ENCODE assay signal across 8 cellular contexts in genomic region chr12:51392556-51393237, GRCh38. TPM values are rescaled to one million over a fixed set of nuclear protein-coding genes. Genes with fewer than 3 reads are reported as not detected.
DNase-seq lines count a peak whose midpoint lies in the region; ATAC-seq and TF ChIP-seq lines count a peak whose summit lies in the region.

No MANE protein-coding gene starts in this region.

- H3K36me3 ChIP-seq in tibial artery, result no peaks in the 10 kb centered on the region

- DNase-seq in NCI-H510A treated with DMSO at 0.1 percent for 48 hours (lab: John Stamatoyannopoulos, UW), result peak; percentile 35
- no peak for DNase-seq in NCI-H510A (lab: John Stamatoyannopoulos, UW)
- peak; percentile 57 for DNase-seq in activated naive CD4-positive, alpha-beta T cell treated with anti-CD3 and anti-CD28 coated beads for 36 hours
- DNase-seq in iPS-NIHi11 (ENCODE audit: low spot score), result peak; percentile 62
- DNase-seq in tibial artery, result no peak
- no peak for DNase-seq in GDM1 (lab: John Stamatoyannopoulos, UW)

- peaks cover 0 to 28% (median 14%) of the 10 kb centered on the region in 4 donors for H3K4me1 ChIP-seq in tibial artery

- no peaks in the 10 kb centered on the region for H3K9me3 ChIP-seq in tibial artery

- no peak overlapping the region for H3K27ac ChIP-seq in tibial artery

- ATAC-seq in HG02981 (IDR thresholded peaks at IDR 0.05; ENCODE audit: unreplicated experiment) (peak; percentile 31), HG02884 (IDR thresholded peaks at IDR 0.05; ENCODE audit: unreplicated experiment) (no peak)

- peak overlapping the region; percentile 51 to 56 for H3K4me3 ChIP-seq in tibial artery

- TF ChIP-seq CTCF in tibial artery (IDR thresholded peaks at IDR 0.05), result no peak

- peak overlapping the region; percentile 74 for H3K27ac Mint-ChIP-seq in activated naive CD4-positive, alpha-beta T cell treated with anti-CD3 and anti-CD28 coated beads for 36 hours

- H3K27me3 ChIP-seq in tibial artery, result peaks cover 0 to 25% of the 10 kb centered on the region in 2 donors

- CTCF ChIA-PET in activated naive CD4-positive, alpha-beta T cell treated with anti-CD3 and anti-CD28 coated beads for 36 hours (lab: Charles Lee), result no interaction called here

- H3K4me1 Mint-ChIP-seq in activated naive CD4-positive, alpha-beta T cell treated with anti-CD3 and anti-CD28 coated beads for 36 hours (ENCODE audit: low read depth), result peaks cover 68% of the 10 kb centered on the region

- intact Hi-C loops in activated naive CD4-positive, alpha-beta T cell treated with anti-CD3 and anti-CD28 coated beads for 36 hours (cut with micrococcal nuclease), result loop anchor here (1.0 to 10.0 kb wide), 2 partner anchors 23 to 432 kb away; no protein-coding TSS in a partner anchor
- intact Hi-C loops in tibial artery (cut with DNase I; ENCODE audit: low total_unique reads), result no loop called here

- no peaks in the 10 kb centered on the region for H3K27me3 Mint-ChIP-seq in activated naive CD4-positive, alpha-beta T cell treated with anti-CD3 and anti-CD28 coated beads for 36 hours (ENCODE audit: low read depth)

- H3K9me3 Mint-ChIP-seq in activated naive CD4-positive, alpha-beta T cell treated with anti-CD3 and anti-CD28 coated beads for 36 hours, result no peaks in the 10 kb centered on the region

- H3K4me3 Mint-ChIP-seq in activated naive CD4-positive, alpha-beta T cell treated with anti-CD3 and anti-CD28 coated beads for 36 hours, result peak overlapping the region; percentile 75

- no peaks in the 10 kb centered on the region for H3K36me3 Mint-ChIP-seq in activated naive CD4-positive, alpha-beta T cell treated with anti-CD3 and anti-CD28 coated beads for 36 hours (ENCODE audit: low read depth)

RNA-seq across cellular contexts. Expression of gene GALNT6, which starts 1.5 kb away (rescaled TPM):
- 1 to 10 TPM; 5.1 to 5.4 TPM for total RNA-seq in activated naive CD4-positive, alpha-beta T cell treated with anti-CD3 and anti-CD28 coated beads for 36 hours

RNA-seq across cellular contexts. Expression of gene SLC4A8, which starts 31.9 kb away (rescaled TPM):
- total RNA-seq in activated naive CD4-positive, alpha-beta T cell treated with anti-CD3 and anti-CD28 coated beads for 36 hours, result 1 to 10 TPM in 1 of 2 experiments, under 1 TPM in 1; 0.89 to 1.8 TPM

RNA-seq across cellular contexts. Expression of gene CELA1, which starts 46.2 kb away (rescaled TPM):
- total RNA-seq in activated naive CD4-positive, alpha-beta T cell treated with anti-CD3 and anti-CD28 coated beads for 36 hours, result under 1 TPM in 1 of 2 experiments, not detected in 1; 0.29 TPM

Comparison
In these comparisons a context has a peak if more than half of its experiments do, and no peak if none do; other contexts are left out.
1. DNase-seq: peak in NCI-H510A treated with DMSO at 0.1 percent for 48 hours (single experiment), activated naive CD4-positive, alpha-beta T cell treated with anti-CD3 and anti-CD28 coated beads for 36 hours (single experiment) and iPS-NIHi11 (single experiment); none in NCI-H510A (single experiment), tibial artery (0 of 2) and GDM1 (single experiment).